ENCODE assay signal across 22 cellular contexts in genomic region chr13:105232403-105232802, GRCh38.
"Had no signal": no experiment of that assay in that cellular context is flagged by ENCODE, and none has a peak within 500 bp of the region (broad histone marks: within the 10 kb centered on the region; RNA-seq: fewer than 3 reads in every experiment).

No MANE protein-coding gene starts in this region.

- DNase-seq: effector memory CD8-positive, alpha-beta T cell; erythroblast; gastrocnemius medialis; glutamatergic neuron; kidney; left cardiac atrium; mammary epithelial cell; nucleus accumbens; psoas muscle; retina; right lobe of liver; spleen; stimulated activated CD4-positive, alpha-beta T cell treated with anti-CD3 and anti-CD28 coated beads, Interleukin-15, amount 100 ng/mL, for 24 hours; stimulated activated CD4-positive, alpha-beta T cell treated with anti-CD3 and anti-CD28 coated beads, Interleukin-1b, Interleukin-23, amount 100 ng/mL, for 48 hours; stimulated activated CD4-positive, alpha-beta T cell treated with anti-CD3 and anti-CD28 coated beads, Interleukin-4, amount 100 ng/mL, for 24 hours had no signal

- H3K79me2 ChIP-seq: parathyroid adenoma had no signal

- H3K27me3 Mint-ChIP-seq: effector memory CD8-positive, alpha-beta T cell; natural killer cell treated with Interleukin-12 subunit alpha and Interleukin-12 subunit beta and Interleukin-15 and Interleukin-18, amount 100 ng/mL, for 72 hours; stimulated activated memory B cell treated with anti-CD40 and anti-IgM and Interleukin-4, amounts not matched to agents 10 μg/mL and 1 μg/mL and 100 μg/mL, for 72 hours; stimulated activated naive CD8-positive, alpha-beta T cell treated with anti-CD3 and anti-CD28 coated beads, Interleukin-15, Interleukin-2, amounts not matched to agents 100 ng/mL and 50 ng/mL, for 24 hours had no signal

- H3K27ac ChIP-seq: cardiac muscle cell, gastrocnemius medialis, neural progenitor cell, parathyroid adenoma, psoas muscle, right lobe of liver, spleen, tibial nerve had no signal

- H3K4me2 ChIP-seq: neural progenitor cell had no signal

- H2AFZ ChIP-seq: neural progenitor cell, parathyroid adenoma had no signal

- H3K4me3 Mint-ChIP-seq: effector memory CD8-positive, alpha-beta T cell; natural killer cell treated with Interleukin-12 subunit alpha and Interleukin-12 subunit beta and Interleukin-15 and Interleukin-18, amount 100 ng/mL, for 72 hours; neural progenitor cell; stimulated activated memory B cell treated with anti-CD40 and anti-IgM and Interleukin-4, amounts not matched to agents 10 μg/mL and 1 μg/mL and 100 μg/mL, for 72 hours; stimulated activated naive CD8-positive, alpha-beta T cell treated with anti-CD3 and anti-CD28 coated beads, Interleukin-15, Interleukin-2, amounts not matched to agents 100 ng/mL and 50 ng/mL, for 24 hours had no signal

- H3K27ac Mint-ChIP-seq: effector memory CD8-positive, alpha-beta T cell; natural killer cell treated with Interleukin-12 subunit alpha and Interleukin-12 subunit beta and Interleukin-15 and Interleukin-18, amount 100 ng/mL, for 72 hours; neural progenitor cell; stimulated activated memory B cell treated with anti-CD40 and anti-IgM and Interleukin-4, amounts not matched to agents 10 μg/mL and 1 μg/mL and 100 μg/mL, for 72 hours; stimulated activated naive CD8-positive, alpha-beta T cell treated with anti-CD3 and anti-CD28 coated beads, Interleukin-15, Interleukin-2, amounts not matched to agents 100 ng/mL and 50 ng/mL, for 24 hours had no signal

- H3K27me3 ChIP-seq: cardiac muscle cell, gastrocnemius medialis, neural progenitor cell, right lobe of liver, spleen, tibial nerve had no signal

- H3K4me1 Mint-ChIP-seq: neural progenitor cell; stimulated activated memory B cell treated with anti-CD40 and anti-IgM and Interleukin-4, amounts not matched to agents 10 μg/mL and 1 μg/mL and 100 μg/mL, for 72 hours had no signal

- H3K36me3 Mint-ChIP-seq: natural killer cell treated with Interleukin-12 subunit alpha and Interleukin-12 subunit beta and Interleukin-15 and Interleukin-18, amount 100 ng/mL, for 72 hours; neural progenitor cell; stimulated activated memory B cell treated with anti-CD40 and anti-IgM and Interleukin-4, amounts not matched to agents 10 μg/mL and 1 μg/mL and 100 μg/mL, for 72 hours had no signal

- H3K9ac ChIP-seq: neural progenitor cell, parathyroid adenoma had no signal

- H3K9me3 ChIP-seq: gastrocnemius medialis, psoas muscle, right lobe of liver, tibial nerve had no signal

- H3K4me1 ChIP-seq: gastrocnemius medialis, neural progenitor cell, parathyroid adenoma, psoas muscle, right lobe of liver, spleen, tibial nerve had no signal

- ATAC-seq: effector memory CD8-positive, alpha-beta T cell; gastrocnemius medialis; left cardiac atrium; natural killer cell treated with Interleukin-12 subunit alpha and Interleukin-12 subunit beta and Interleukin-15 and Interleukin-18, amount 100 ng/mL, for 72 hours; psoas muscle; right lobe of liver; stimulated activated memory B cell treated with anti-CD40 and anti-IgM and Interleukin-4, amounts not matched to agents 10 μg/mL and 1 μg/mL and 100 μg/mL, for 72 hours had no signal

- H3K36me3 ChIP-seq: cardiac muscle cell, gastrocnemius medialis, neural progenitor cell, right lobe of liver, spleen, tibial nerve had no signal

- H3K4me3 ChIP-seq: cardiac muscle cell, gastrocnemius medialis, neural progenitor cell, psoas muscle, right lobe of liver, spleen, tibial nerve had no signal
